ENCODE assay signal across 9 cellular contexts in the genomic region with DNA sequence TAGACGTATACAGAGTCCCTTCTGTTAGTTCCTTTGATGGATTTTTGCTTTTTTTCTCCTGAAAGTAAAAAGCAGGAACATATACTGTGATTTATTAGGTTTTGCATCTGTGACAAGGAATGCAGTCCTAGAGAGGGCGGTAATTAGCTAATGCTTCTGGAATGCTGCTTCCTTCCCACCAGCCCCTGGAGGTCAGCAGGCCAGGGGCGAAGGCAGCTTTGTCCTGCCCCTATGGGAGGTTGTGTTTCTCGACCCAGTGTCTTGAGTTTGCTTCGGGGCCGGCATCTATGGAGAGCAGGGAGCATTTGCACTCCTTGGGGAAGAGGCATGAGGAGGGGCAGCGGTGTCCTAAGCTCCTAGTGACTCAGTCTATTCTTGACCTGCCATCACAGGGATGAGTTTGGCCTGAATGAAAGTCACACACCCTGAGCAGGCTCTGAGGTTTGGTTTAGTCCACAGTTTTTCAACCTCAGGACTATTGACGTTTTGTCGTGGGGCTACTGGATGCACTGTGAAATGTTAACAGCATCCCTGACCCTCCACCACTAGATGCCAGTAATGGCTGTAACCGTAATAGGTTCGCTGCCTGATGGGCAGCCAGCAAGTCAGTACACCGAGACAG.
DNase-seq lines count a peak whose midpoint lies in the region; ATAC-seq and TF ChIP-seq lines count a peak whose summit lies in the region.
"Had no signal": no experiment of that assay in that cellular context is flagged by ENCODE, and none has a peak within 500 bp of the region (broad histone marks: within the 10 kb centered on the region; RNA-seq: fewer than 3 reads in every experiment).

No MANE protein-coding gene starts in this region.

- peaks cover 25% of the 10 kb centered on the region for H3F3A ChIP-seq in GM23248 (ENCODE audit: insufficient read depth)
- no peaks in the 10 kb centered on the region for H3F3A ChIP-seq in SK-N-SH (replicated peaks; ENCODE audit: insufficient read depth)

- H3K9me3 ChIP-seq in GM23248 (ENCODE audit: low read depth) (no peaks in the 10 kb centered on the region), SK-N-SH (no peaks in the 10 kb centered on the region)

- CTCF ChIA-PET in SK-N-SH (lab: Yijun Ruan, JAX) = interaction anchor here (1.5 kb wide), 1 partner anchor 13 kb away, joined by 7 read pairs; no protein-coding TSS in a partner anchor

- in situ Hi-C loops in GM23248 (cut with MboI) = no loop called here

- H3K4me2 ChIP-seq in GM23248 (ENCODE audit: unreplicated experiment) (peak overlapping the region; percentile 32), SK-N-SH (no peak overlapping the region)

- H4K20me1 ChIP-seq in GM23248 (ENCODE audit: insufficient read depth) = no peaks in the 10 kb centered on the region
- no peaks in the 10 kb centered on the region for H4K20me1 ChIP-seq in SK-N-SH (ENCODE audit: insufficient read depth)

- POLR2A ChIA-PET in SK-N-SH (lab: Yijun Ruan, JAX) = no interaction called here

- ATAC-seq in foreskin keratinocyte = peak; percentile 28
- no peak for ATAC-seq in HG03097 (IDR thresholded peaks at IDR 0.05; ENCODE audit: low FRiP score, unreplicated experiment)
- ATAC-seq: activated naive CD8-positive, alpha-beta T cell treated with anti-CD3 and anti-CD28 coated beads, Interleukin-2, amount 50 U/mL, for 24 hours had no signal

- H3K4me3 ChIP-seq in GM23248 = no peak overlapping the region
- H3K4me3 ChIP-seq in SK-N-SH (ENCODE audit: low read depth in 2 of 2, low read length in 1 of 2) = no peak overlapping the region

- peak overlapping the region; percentile 22; the same call in 1 of the 2 replicates for H2AFZ ChIP-seq in GM23248
- H2AFZ ChIP-seq in SK-N-SH (ENCODE audit: low read depth) = 0 out of 2 replicates have a peak overlapping the region, but pooled peaks have one; percentile 13

- H3K4me1 ChIP-seq in GM23248 (ENCODE audit: insufficient read depth) (peaks cover 35% of the 10 kb centered on the region), SK-N-SH (ENCODE audit: control insufficient read depth in 1 of 2, insufficient read depth in 2 of 2, low read depth in 1 of 2, low read length in 1 of 2) (no peaks in the 10 kb centered on the region), foreskin keratinocyte (peaks cover 10% of the 10 kb centered on the region)

- no peaks in the 10 kb centered on the region for H3K27me3 ChIP-seq in GM23248 (replicated peaks; ENCODE audit: insufficient read depth)
- H3K27me3 ChIP-seq in SK-N-SH (ENCODE audit: insufficient read depth) = no peaks in the 10 kb centered on the region
- H3K27me3 ChIP-seq in foreskin keratinocyte = no peaks in the 10 kb centered on the region

- H3K4me3 Mint-ChIP-seq in osteocyte (ENCODE audit: unreplicated experiment) = peak overlapping the region; percentile 31
- H3K4me3 Mint-ChIP-seq: activated naive CD8-positive, alpha-beta T cell treated with anti-CD3 and anti-CD28 coated beads, Interleukin-2, amount 50 U/mL, for 24 hours had no signal

- H3K27me3 Mint-ChIP-seq in osteocyte (ENCODE audit: unreplicated experiment) = no peaks in the 10 kb centered on the region

- TF ChIP-seq EP300 in SK-N-SH (IDR thresholded peaks at IDR 0.05; ENCODE audit: borderline replicate concordance in 1 of 2, low read depth in 1 of 2, low read length in 1 of 2) = no peak; a peak in 1 of 4 replicates

- 57 to 59% methylated on average over 12 of the region's 12 CpGs for WGBS in GM23248 (ENCODE audit: low coverage in 1 of 2, low lambda C conversion rate in 2 of 2, missing lambda C conversion rate in 2 of 2), 2 experiments
- WGBS in SK-N-SH (ENCODE audit: low lambda C conversion rate) = 76% methylated on average over 7 of the region's 12 CpGs

- H3K9ac ChIP-seq in GM23248 (no peak overlapping the region), SK-N-SH (no peak overlapping the region)

- peaks cover 53% of the 10 kb centered on the region for H3K4me1 Mint-ChIP-seq in osteocyte (ENCODE audit: unreplicated experiment)
- H3K4me1 Mint-ChIP-seq: activated naive CD8-positive, alpha-beta T cell treated with anti-CD3 and anti-CD28 coated beads, Interleukin-2, amount 50 U/mL, for 24 hours had no signal

- TF ChIP-seq RAD21 in SK-N-SH (IDR thresholded peaks at IDR 0.05; ENCODE audit: low read length) = no peak

- H3K36me3 ChIP-seq in GM23248 (ENCODE audit: low read depth) (no peaks in the 10 kb centered on the region), SK-N-SH (replicated peaks in 1 of 2; ENCODE audit: control insufficient read depth in 1 of 2, insufficient read depth in 2 of 2, low read length in 1 of 2) (no peaks in the 10 kb centered on the region)

- no peaks in the 10 kb centered on the region for H3K36me3 Mint-ChIP-seq in osteocyte (ENCODE audit: unreplicated experiment)

- no peaks in the 10 kb centered on the region for H3K9me3 Mint-ChIP-seq in osteocyte (ENCODE audit: unreplicated experiment)
- H3K9me3 Mint-ChIP-seq: activated naive CD8-positive, alpha-beta T cell treated with anti-CD3 and anti-CD28 coated beads, Interleukin-2, amount 50 U/mL, for 24 hours had no signal

- peak; percentile 27; the same call in 1 of the 2 replicates for TF ChIP-seq CTCF in SK-N-SH (IDR thresholded peaks at IDR 0.05)
- peak; percentile 46 for TF ChIP-seq CTCF in foreskin keratinocyte (conservative IDR thresholded peaks at IDR 0.05)
- peak; percentile 57 for TF ChIP-seq CTCF in osteocyte (IDR thresholded peaks at IDR 0.05)

- peak overlapping the region; percentile 40 for H3K27ac ChIP-seq in GM23248
- no peak overlapping the region for H3K27ac ChIP-seq in SK-N-SH (ENCODE audit: low read depth in 2 of 2, low read length in 1 of 2)
- no peak overlapping the region for H3K27ac ChIP-seq in foreskin keratinocyte

- DNase-seq in GM23248 (peak; percentile 53), SK-N-SH (no peak), foreskin keratinocyte (peak in 1 of 2 donors; percentile 61), osteocyte (ENCODE audit: extremely low spot score, unreplicated experiment) (no peak), DMS153 treated with DMSO at 0.1 percent for 48 hours (lab: John Stamatoyannopoulos, UW; ENCODE audit: unreplicated experiment) (no peak), RPMI8226 (no peak)
- no peak for DNase-seq in activated CD4-positive, alpha-beta T cell treated with anti-CD3 and anti-CD28 coated beads, Interleukin-2, amount 50 U/mL, for 1 hour
- DNase-seq: activated naive CD8-positive, alpha-beta T cell treated with anti-CD3 and anti-CD28 coated beads, Interleukin-2, amount 50 U/mL, for 24 hours had no signal

- H3K9me2 ChIP-seq in GM23248 (ENCODE audit: insufficient read depth) = no peaks in the 10 kb centered on the region
- H3K9me2 ChIP-seq in SK-N-SH = no peaks in the 10 kb centered on the region

- H3K79me2 ChIP-seq in GM23248 (ENCODE audit: insufficient read depth) = no peaks in the 10 kb centered on the region
- H3K79me2 ChIP-seq in SK-N-SH (ENCODE audit: insufficient read depth) = no peaks in the 10 kb centered on the region

- H3K27ac Mint-ChIP-seq in osteocyte (ENCODE audit: unreplicated experiment) = peak overlapping the region; percentile 87
- H3K27ac Mint-ChIP-seq: activated naive CD8-positive, alpha-beta T cell treated with anti-CD3 and anti-CD28 coated beads, Interleukin-2, amount 50 U/mL, for 24 hours had no signal

TF ChIP-seq in SK-N-SH, 30 proteins besides CTCF, POLR2A, EP300 and RAD21 (continues in another document):
- TF ChIP-seq FOXJ3 (CRISPR knock-in tag; IDR thresholded peaks at IDR 0.05) (no peak), FOXM1 (IDR thresholded peaks at IDR 0.05; ENCODE audit: low read depth) (no peak)
- TF ChIP-seq, protein P1, sequence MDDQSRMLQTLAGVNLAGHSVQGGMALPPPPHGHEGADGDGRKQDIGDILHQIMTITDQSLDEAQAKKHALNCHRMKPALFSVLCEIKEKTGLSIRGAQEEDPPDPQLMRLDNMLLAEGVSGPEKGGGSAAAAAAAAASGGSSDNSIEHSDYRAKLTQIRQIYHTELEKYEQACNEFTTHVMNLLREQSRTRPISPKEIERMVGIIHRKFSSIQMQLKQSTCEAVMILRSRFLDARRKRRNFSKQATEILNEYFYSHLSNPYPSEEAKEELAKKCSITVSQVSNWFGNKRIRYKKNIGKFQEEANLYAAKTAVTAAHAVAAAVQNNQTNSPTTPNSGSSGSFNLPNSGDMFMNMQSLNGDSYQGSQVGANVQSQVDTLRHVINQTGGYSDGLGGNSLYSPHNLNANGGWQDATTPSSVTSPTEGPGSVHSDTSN (IDR thresholded peaks at IDR 0.05) = peak; percentile 45; the same call in 1 of the 2 replicates
- TF ChIP-seq, protein P2, sequence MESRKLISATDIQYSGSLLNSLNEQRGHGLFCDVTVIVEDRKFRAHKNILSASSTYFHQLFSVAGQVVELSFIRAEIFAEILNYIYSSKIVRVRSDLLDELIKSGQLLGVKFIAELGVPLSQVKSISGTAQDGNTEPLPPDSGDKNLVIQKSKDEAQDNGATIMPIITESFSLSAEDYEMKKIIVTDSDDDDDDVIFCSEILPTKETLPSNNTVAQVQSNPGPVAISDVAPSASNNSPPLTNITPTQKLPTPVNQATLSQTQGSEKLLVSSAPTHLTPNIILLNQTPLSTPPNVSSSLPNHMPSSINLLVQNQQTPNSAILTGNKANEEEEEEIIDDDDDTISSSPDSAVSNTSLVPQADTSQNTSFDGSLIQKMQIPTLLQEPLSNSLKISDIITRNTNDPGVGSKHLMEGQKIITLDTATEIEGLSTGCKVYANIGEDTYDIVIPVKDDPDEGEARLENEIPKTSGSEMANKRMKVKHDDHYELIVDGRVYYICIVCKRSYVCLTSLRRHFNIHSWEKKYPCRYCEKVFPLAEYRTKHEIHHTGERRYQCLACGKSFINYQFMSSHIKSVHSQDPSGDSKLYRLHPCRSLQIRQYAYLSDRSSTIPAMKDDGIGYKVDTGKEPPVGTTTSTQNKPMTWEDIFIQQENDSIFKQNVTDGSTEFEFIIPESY (IDR thresholded peaks at IDR 0.05; ENCODE audit: borderline replicate concordance, low read depth) = no peak
